8 cellular contexts compared by ENCODE assay signal in the genomic region with DNA sequence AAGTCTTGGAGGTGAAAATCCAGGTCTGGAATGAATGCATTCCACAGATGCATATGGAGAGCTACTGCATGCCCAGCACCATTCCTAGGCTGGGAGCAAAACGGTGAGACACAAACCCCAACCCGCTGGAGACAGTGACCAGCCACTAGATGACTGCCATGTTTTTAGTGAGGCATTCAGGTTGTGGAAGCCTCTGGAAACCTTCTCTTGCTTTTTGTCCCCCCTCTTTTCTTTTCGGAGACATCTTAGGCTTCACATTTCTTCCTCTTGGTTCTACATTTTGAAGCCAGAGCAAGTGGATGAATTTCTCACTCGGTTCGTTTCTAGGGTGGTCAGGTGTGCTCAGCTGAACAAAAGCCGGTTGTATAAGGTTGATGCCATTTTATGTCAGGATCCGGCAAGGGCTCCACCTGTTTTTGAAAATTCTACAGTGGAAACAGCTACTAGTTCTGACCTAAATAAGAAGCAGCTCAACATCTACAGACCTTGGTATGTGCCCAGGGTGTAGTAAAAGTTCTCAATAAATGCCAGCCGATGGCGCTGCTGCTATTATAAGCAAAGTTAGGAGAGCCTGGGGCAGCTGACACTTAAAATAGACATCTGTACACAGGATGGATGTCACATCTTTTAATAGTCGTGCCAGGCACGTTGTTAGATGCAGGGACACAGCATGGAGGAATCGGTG. TPM values are rescaled to one million over a fixed set of nuclear protein-coding genes. Genes with fewer than 3 reads are reported as not detected.
A peak's percentile ranks its signal among the peaks of the same experiment; 100 is the strongest.
DNase-seq lines count a peak whose midpoint lies in the region; ATAC-seq and TF ChIP-seq lines count a peak whose summit lies in the region.

No MANE protein-coding gene starts in this region.

- intact Hi-C loops in head of caudate nucleus (cut with DNase I), result loop anchor here (10.0 kb wide), 2 partner anchors 197 to 353 kb away; partner anchors contain the start of gene DYNC1H1

- ATAC-seq in activated CD8-positive, alpha-beta T cell treated with anti-CD3 and anti-CD28 coated beads, Interleukin-2, amount 10 ng/mL, durations not matched to agents 7 days and 5 days, result no peak

- peaks cover 73% of the 10 kb centered on the region for H3K4me1 Mint-ChIP-seq in activated CD4-positive, alpha-beta T cell treated with anti-CD3 and anti-CD28 coated beads, Interleukin-2, amount 10 ng/mL, durations not matched to agents 7 days and 5 days
- peaks cover 60% of the 10 kb centered on the region for H3K4me1 Mint-ChIP-seq in activated CD8-positive, alpha-beta T cell treated with anti-CD3 and anti-CD28 coated beads, Interleukin-2, amount 10 ng/mL, durations not matched to agents 7 days and 5 days (ENCODE audit: low read depth)
- H3K4me1 Mint-ChIP-seq in progenitor cell of endocrine pancreas (ENCODE audit: low read depth), result peaks cover 21% of the 10 kb centered on the region

- peak overlapping the region; percentile 84 for H3K4me3 Mint-ChIP-seq in activated CD4-positive, alpha-beta T cell treated with anti-CD3 and anti-CD28 coated beads, Interleukin-2, amount 10 ng/mL, durations not matched to agents 7 days and 5 days
- peak overlapping the region; percentile 87 for H3K4me3 Mint-ChIP-seq in activated CD8-positive, alpha-beta T cell treated with anti-CD3 and anti-CD28 coated beads, Interleukin-2, amount 10 ng/mL, durations not matched to agents 7 days and 5 days
- H3K4me3 Mint-ChIP-seq in progenitor cell of endocrine pancreas (ENCODE audit: low read depth), result peak overlapping the region; percentile 93

- no peaks in the 10 kb centered on the region for H3K9me3 Mint-ChIP-seq in activated CD4-positive, alpha-beta T cell treated with anti-CD3 and anti-CD28 coated beads, Interleukin-2, amount 10 ng/mL, durations not matched to agents 7 days and 5 days
- no peaks in the 10 kb centered on the region for H3K9me3 Mint-ChIP-seq in activated CD8-positive, alpha-beta T cell treated with anti-CD3 and anti-CD28 coated beads, Interleukin-2, amount 10 ng/mL, durations not matched to agents 7 days and 5 days (ENCODE audit: insufficient read depth)
- H3K9me3 Mint-ChIP-seq in progenitor cell of endocrine pancreas (ENCODE audit: low read depth), result no peaks in the 10 kb centered on the region

- TF ChIP-seq CTCF in progenitor cell of endocrine pancreas (IDR thresholded peaks at IDR 0.05; ENCODE audit: unreplicated experiment), result no peak

- POLR2A ChIA-PET in activated CD4-positive, alpha-beta T cell treated with anti-CD3 and anti-CD28 coated beads, Interleukin-2, amount 10 ng/mL, durations not matched to agents 7 days and 5 days (lab: Charles Lee), result interaction anchor here (1.0 kb wide), 1 partner anchor 192 kb away, joined by 5 read pairs; the partner anchor contains the start of gene ANKRD9
- POLR2A ChIA-PET in activated CD8-positive, alpha-beta T cell treated with anti-CD3 and anti-CD28 coated beads, Interleukin-2, amount 10 ng/mL, durations not matched to agents 7 days and 5 days (lab: Charles Lee), result interaction anchor here (0.8 to 4.3 kb wide), 3 partner anchors 10 to 277 kb away, joined by 3 to 19 read pairs (median 3); partner anchors contain the start of genes CINP and TECPR2

- H3K27ac Mint-ChIP-seq in activated CD4-positive, alpha-beta T cell treated with anti-CD3 and anti-CD28 coated beads, Interleukin-2, amount 10 ng/mL, durations not matched to agents 7 days and 5 days, result peak overlapping the region; percentile 91
- H3K27ac Mint-ChIP-seq in activated CD8-positive, alpha-beta T cell treated with anti-CD3 and anti-CD28 coated beads, Interleukin-2, amount 10 ng/mL, durations not matched to agents 7 days and 5 days, result peak overlapping the region; percentile 88
- H3K27ac Mint-ChIP-seq in progenitor cell of endocrine pancreas, result peak overlapping the region; percentile 98

- peak; percentile 44 for DNase-seq in activated CD4-positive, alpha-beta T cell treated with anti-CD3 and anti-CD28 coated beads, Interleukin-2, amount 10 ng/mL, durations not matched to agents 7 days and 5 days
- DNase-seq in activated CD4-positive, alpha-beta T cell treated with anti-CD3 and anti-CD28 coated beads, Interleukin-2, amount 50 U/mL, for 1 hour, result no peak
- DNase-seq in NCI-H1694 treated with DMSO at 0.1 percent for 48 hours (lab: John Stamatoyannopoulos, UW) (peak; percentile 98), head of caudate nucleus (peak in 24 of 42 donors; percentile 30 to 82 (median 54)), progenitor cell of endocrine pancreas (ENCODE audit: low spot score, unreplicated experiment) (no peak), NK-92 (lab: John Stamatoyannopoulos, UW; ENCODE audit: unreplicated experiment) (no peak), D341Med (ENCODE audit: low spot score) (no peak)
- DNase-seq in activated CD8-positive, alpha-beta T cell treated with anti-CD3 and anti-CD28 coated beads, Interleukin-2, amount 10 ng/mL, durations not matched to agents 7 days and 5 days, result peak; percentile 61

- CTCF ChIA-PET in activated CD4-positive, alpha-beta T cell treated with anti-CD3 and anti-CD28 coated beads, Interleukin-2, amount 10 ng/mL, durations not matched to agents 7 days and 5 days (lab: Charles Lee), result interaction anchor here (0.6 to 5.0 kb wide), 19 partner anchors 9 to 598 kb away, joined by 3 to 34 read pairs (median 4); partner anchors contain the start of gene MOK
- CTCF ChIA-PET in activated CD8-positive, alpha-beta T cell treated with anti-CD3 and anti-CD28 coated beads, Interleukin-2, amount 10 ng/mL, durations not matched to agents 7 days and 5 days (lab: Charles Lee), result interaction anchor here (0.9 to 2.6 kb wide), 20 partner anchors 9 to 611 kb away, joined by 3 to 15 read pairs (median 4); partner anchors contain the start of gene MOK

- H3K36me3 Mint-ChIP-seq in activated CD4-positive, alpha-beta T cell treated with anti-CD3 and anti-CD28 coated beads, Interleukin-2, amount 10 ng/mL, durations not matched to agents 7 days and 5 days (ENCODE audit: low read depth), result no peaks in the 10 kb centered on the region
- H3K36me3 Mint-ChIP-seq in activated CD8-positive, alpha-beta T cell treated with anti-CD3 and anti-CD28 coated beads, Interleukin-2, amount 10 ng/mL, durations not matched to agents 7 days and 5 days (ENCODE audit: low read depth), result peaks cover 2% of the 10 kb centered on the region
- no peaks in the 10 kb centered on the region for H3K36me3 Mint-ChIP-seq in progenitor cell of endocrine pancreas (ENCODE audit: insufficient read depth)

- H3K27me3 Mint-ChIP-seq in activated CD4-positive, alpha-beta T cell treated with anti-CD3 and anti-CD28 coated beads, Interleukin-2, amount 10 ng/mL, durations not matched to agents 7 days and 5 days, result no peaks in the 10 kb centered on the region
- no peaks in the 10 kb centered on the region for H3K27me3 Mint-ChIP-seq in activated CD8-positive, alpha-beta T cell treated with anti-CD3 and anti-CD28 coated beads, Interleukin-2, amount 10 ng/mL, durations not matched to agents 7 days and 5 days (ENCODE audit: low read depth)
- peaks cover 10% of the 10 kb centered on the region for H3K27me3 Mint-ChIP-seq in progenitor cell of endocrine pancreas

RNA-seq across cellular contexts. Expression of gene ZNF839, which starts 1.8 kb away (rescaled TPM):
- 10 to 100 TPM; 14.8 to 18.8 TPM for total RNA-seq in activated CD4-positive, alpha-beta T cell treated with anti-CD3 and anti-CD28 coated beads, Interleukin-2, amount 10 ng/mL, durations not matched to agents 7 days and 5 days
- total RNA-seq in activated CD8-positive, alpha-beta T cell treated with anti-CD3 and anti-CD28 coated beads, Interleukin-2, amount 10 ng/mL, durations not matched to agents 7 days and 5 days, result 10 to 100 TPM; 18.1 to 18.4 TPM
- 14.9 and 16.5 TPM in 2 replicates for total RNA-seq in progenitor cell of endocrine pancreas

RNA-seq across cellular contexts. Expression of gene MOK, which starts 12.7 kb away (rescaled TPM):
- 1 to 10 TPM in 1 of 2 experiments, under 1 TPM in 1; 0.96 to 1.4 TPM for total RNA-seq in activated CD4-positive, alpha-beta T cell treated with anti-CD3 and anti-CD28 coated beads, Interleukin-2, amount 10 ng/mL, durations not matched to agents 7 days and 5 days
- total RNA-seq in activated CD8-positive, alpha-beta T cell treated with anti-CD3 and anti-CD28 coated beads, Interleukin-2, amount 10 ng/mL, durations not matched to agents 7 days and 5 days, result 1 to 10 TPM; 3.3 to 4.1 TPM
- total RNA-seq in progenitor cell of endocrine pancreas, result 34.8 and 38.7 TPM in 2 replicates

RNA-seq across cellular contexts. Expression of gene CINP, which starts 45.0 kb away (rescaled TPM):
- total RNA-seq in activated CD4-positive, alpha-beta T cell treated with anti-CD3 and anti-CD28 coated beads, Interleukin-2, amount 10 ng/mL, durations not matched to agents 7 days and 5 days, result 10 to 100 TPM; 26.8 to 33.7 TPM
- 10 to 100 TPM; 31.1 to 33.4 TPM for total RNA-seq in activated CD8-positive, alpha-beta T cell treated with anti-CD3 and anti-CD28 coated beads, Interleukin-2, amount 10 ng/mL, durations not matched to agents 7 days and 5 days
- 25.5 and 27.7 TPM in 2 replicates for total RNA-seq in progenitor cell of endocrine pancreas

RNA-seq across cellular contexts. Expression of gene TECPR2, which starts 45.0 kb away (rescaled TPM):
- 10 to 100 TPM in 1 of 2 experiments, 1 to 10 TPM in 1; 8.2 to 10.7 TPM for total RNA-seq in activated CD4-positive, alpha-beta T cell treated with anti-CD3 and anti-CD28 coated beads, Interleukin-2, amount 10 ng/mL, durations not matched to agents 7 days and 5 days
- total RNA-seq in activated CD8-positive, alpha-beta T cell treated with anti-CD3 and anti-CD28 coated beads, Interleukin-2, amount 10 ng/mL, durations not matched to agents 7 days and 5 days, result 1 to 10 TPM; 8.0 to 9.4 TPM
- 33.2 and 34.2 TPM in 2 replicates for total RNA-seq in progenitor cell of endocrine pancreas

Comparison
In these comparisons a context has a peak if more than half of its experiments do, and no peak if none do; other contexts are left out.
1. DNase-seq: peak in activated CD4-positive, alpha-beta T cell treated with anti-CD3 and anti-CD28 coated beads, Interleukin-2, amount 10 ng/mL, durations not matched to agents 7 days and 5 days (single experiment), NCI-H1694 treated with DMSO at 0.1 percent for 48 hours (single experiment), activated CD8-positive, alpha-beta T cell treated with anti-CD3 and anti-CD28 coated beads, Interleukin-2, amount 10 ng/mL, durations not matched to agents 7 days and 5 days (single experiment) and head of caudate nucleus (24 of 42); none in activated CD4-positive, alpha-beta T cell treated with anti-CD3 and anti-CD28 coated beads, Interleukin-2, amount 50 U/mL, for 1 hour (single experiment), progenitor cell of endocrine pancreas (single experiment), NK-92 (single experiment) and D341Med (single experiment).
2. Peak in every context shown above with its lines, with median percentiles within 50 percentile points of each other: H3K27ac Mint-ChIP-seq and H3K4me3 Mint-ChIP-seq.